In the genomic region with DNA sequence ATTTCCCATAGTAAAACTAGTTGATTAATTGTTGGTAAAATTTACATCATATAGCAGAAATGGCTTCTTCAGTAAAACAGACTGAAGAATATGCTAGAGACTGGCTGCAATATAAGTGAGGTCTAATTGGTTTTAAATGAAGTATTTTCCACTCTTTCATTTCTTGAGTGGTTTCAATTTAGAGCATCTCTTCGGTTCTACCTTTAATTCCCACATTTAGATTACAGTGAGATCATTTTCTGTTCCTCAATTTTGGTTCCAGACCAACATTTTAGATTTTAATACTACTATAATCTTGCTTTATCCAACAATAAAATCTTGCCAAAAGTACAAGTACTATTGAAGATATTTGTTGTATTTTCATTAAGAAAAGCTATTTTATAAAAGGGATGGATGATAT, we compare ENCODE assay signal across 11 cellular contexts. TPM values are rescaled to one million over a fixed set of nuclear protein-coding genes. Genes with fewer than 3 reads are reported as not detected.
DNase-seq lines count a peak whose midpoint lies in the region; ATAC-seq and TF ChIP-seq lines count a peak whose summit lies in the region.
"Had no signal": no experiment of that assay in that cellular context is flagged by ENCODE, and none has a peak within 500 bp of the region (broad histone marks: within the 10 kb centered on the region; RNA-seq: fewer than 3 reads in every experiment).

No MANE protein-coding gene starts in this region.

- no peak overlapping the region; the same call in 1 of the 2 replicates for H2AFZ ChIP-seq in OCI-LY1 (ENCODE audit: low read length)

- H3K27ac ChIP-seq in OCI-LY1 (ENCODE audit: low read depth, low read length, poor library complexity, severe bottlenecking) (peak overlapping the region; percentile 90), dorsolateral prefrontal cortex (peak overlapping the region in 43 of 59 donors; percentile 3 to 98 (median 94)), mesendoderm (ENCODE audit: low read depth, low read length) (no peak overlapping the region)

- no peak overlapping the region for H2AK5ac ChIP-seq in mesendoderm (ENCODE audit: low read length)

- no peak overlapping the region for H3K23ac ChIP-seq in mesendoderm (ENCODE audit: low read length)

- DNase-seq in GM12864 (ENCODE audit: low read depth) (no peak), dorsolateral prefrontal cortex (no peak), progenitor cell of endocrine pancreas (ENCODE audit: low spot score, unreplicated experiment) (no peak), mesendoderm (no peak), COLO829 (ENCODE audit: low spot score) (no peak)
- DNase-seq: activated CD4-positive, alpha-beta T cell treated with anti-CD3 and anti-CD28 coated beads, Interleukin-2, amount 50 U/mL, for 1 hour; NCI-H187 had no signal

- H3K9me3 ChIP-seq in OCI-LY1 (ENCODE audit: low read length): no peaks in the 10 kb centered on the region
- H3K9me3 ChIP-seq: breast epithelium had no signal

- no peak overlapping the region for H2BK5ac ChIP-seq in mesendoderm (ENCODE audit: low read length)

- H3K27ac Mint-ChIP-seq in progenitor cell of endocrine pancreas: peak overlapping the region; percentile 91

- peaks cover under 1% of the 10 kb centered on the region for H3K79me1 ChIP-seq in mesendoderm (ENCODE audit: low read length)

- H4K8ac ChIP-seq in mesendoderm (ENCODE audit: low read depth, low read length): no peak overlapping the region

- peaks cover 33% of the 10 kb centered on the region for H3K79me2 ChIP-seq in OCI-LY1 (ENCODE audit: insufficient read depth, low read length)
- H3K79me2 ChIP-seq in mesendoderm (ENCODE audit: control insufficient read depth, insufficient read depth, low read length): peaks cover 25% of the 10 kb centered on the region

- H3K4me1 ChIP-seq in OCI-LY1 (ENCODE audit: insufficient read depth, low read length, severe bottlenecking): peaks cover 46% of the 10 kb centered on the region
- H3K4me1 ChIP-seq in mesendoderm (ENCODE audit: control insufficient read depth, low read depth, low read length): no peaks in the 10 kb centered on the region
- H3K4me1 ChIP-seq: breast epithelium had no signal

- H2BK15ac ChIP-seq in mesendoderm (replicated peaks; ENCODE audit: low read depth): no peak overlapping the region

- 0 out of 2 replicates have a peak, but pooled peaks cover 8% of the 10 kb centered on the region for H3F3A ChIP-seq in OCI-LY1 (ENCODE audit: insufficient read depth, low read length)

- H3K4me1 Mint-ChIP-seq in progenitor cell of endocrine pancreas (ENCODE audit: low read depth): peaks cover 17% of the 10 kb centered on the region

- H3K9me2 ChIP-seq in OCI-LY1 (ENCODE audit: low read depth, low read length): no peaks in the 10 kb centered on the region

- H3K4ac ChIP-seq in mesendoderm (ENCODE audit: low read depth, low read length): no peak overlapping the region

- H3K4me2 ChIP-seq in OCI-LY1 (ENCODE audit: low read length) (peak overlapping the region; percentile 69), mesendoderm (ENCODE audit: low read length) (no peak overlapping the region)

- H3K36me3 Mint-ChIP-seq in progenitor cell of endocrine pancreas (ENCODE audit: insufficient read depth): no peaks in the 10 kb centered on the region

- H3K36me3 ChIP-seq in OCI-LY1 (ENCODE audit: insufficient read depth, low read length): no peaks in the 10 kb centered on the region
- H3K36me3 ChIP-seq in mesendoderm (ENCODE audit: control insufficient read depth, insufficient read depth, low read length): no peaks in the 10 kb centered on the region
- H3K36me3 ChIP-seq: breast epithelium had no signal

- H4K20me1 ChIP-seq in OCI-LY1 (ENCODE audit: insufficient read depth, low read length): no peaks in the 10 kb centered on the region

- H3K4me3 ChIP-seq in GM12864 (ENCODE audit: low read depth, low read length) (peak overlapping the region; percentile 93; the same call in 1 of the 2 replicates), OCI-LY1 (ENCODE audit: low read depth, low read length, poor library complexity, severe bottlenecking) (peak overlapping the region; percentile 79), dorsolateral prefrontal cortex (peak overlapping the region in 21 of 59 donors; percentile 70 to 97 (median 89)), mesendoderm (ENCODE audit: low read length) (no peak overlapping the region)

- H3K27me3 Mint-ChIP-seq in progenitor cell of endocrine pancreas: no peaks in the 10 kb centered on the region

- H3K27me3 ChIP-seq in OCI-LY1 (ENCODE audit: insufficient read depth, low read length) (no peaks in the 10 kb centered on the region), dorsolateral prefrontal cortex (no peaks in the 10 kb centered on the region), mesendoderm (ENCODE audit: insufficient read depth, low read length, poor library complexity) (no peaks in the 10 kb centered on the region)
- H3K27me3 ChIP-seq: breast epithelium had no signal

- WGBS in mesendoderm (ENCODE audit: extremely low coverage, insufficient coverage, low lambda C conversion rate): no CpG with 5 or more reads among the region's 1 CpG

- no peak overlapping the region for H3K56ac ChIP-seq in mesendoderm (ENCODE audit: low read length)

- no peaks in the 10 kb centered on the region for H3K9me3 Mint-ChIP-seq in progenitor cell of endocrine pancreas (ENCODE audit: low read depth)

- ATAC-seq in GM19463 (IDR thresholded peaks at IDR 0.05; ENCODE audit: unreplicated experiment) (no peak), HG03095 (IDR thresholded peaks at IDR 0.05; ENCODE audit: unreplicated experiment) (no peak)

- H4K5ac ChIP-seq in mesendoderm (ENCODE audit: low read length): no peak overlapping the region

- peak overlapping the region; percentile 97 for H3K4me3 Mint-ChIP-seq in progenitor cell of endocrine pancreas (ENCODE audit: low read depth)

- H3K9ac ChIP-seq in OCI-LY1 (ENCODE audit: low read length): peak overlapping the region; percentile 83
- no peak overlapping the region for H3K9ac ChIP-seq in mesendoderm (ENCODE audit: low read length)

- H2BK120ac ChIP-seq in mesendoderm (ENCODE audit: low read depth, low read length): no peak overlapping the region

- TF ChIP-seq CTCF in GM12864 (IDR thresholded peaks at IDR 0.05; ENCODE audit: low read depth, low read length, missing control alignments): no peak
- TF ChIP-seq CTCF in OCI-LY1 (IDR thresholded peaks at IDR 0.05; ENCODE audit: low read length): no peak
- TF ChIP-seq CTCF in dorsolateral prefrontal cortex (IDR thresholded peaks at IDR 0.05 in 54 of 56, conservative IDR thresholded peaks at IDR 0.05 in 2 of 56; ENCODE audit: low read depth in 1 of 56, partially characterized antibody in 56 of 56): no peak
- TF ChIP-seq CTCF in progenitor cell of endocrine pancreas (IDR thresholded peaks at IDR 0.05; ENCODE audit: unreplicated experiment): no peak

- intact Hi-C loops in dorsolateral prefrontal cortex (cut with DNase I): loop anchor here (2.0 to 10.0 kb wide), 3 partner anchors 38 to 115 kb away; partner anchors contain the start of gene RUBCN (in 1 of the 2)

- H3K18ac ChIP-seq in mesendoderm (ENCODE audit: low read length): no peak overlapping the region

RNA-seq across cellular contexts. Expression of gene LRCH3, which starts 1.0 kb away (rescaled TPM):
- total RNA-seq in dorsolateral prefrontal cortex (10 to 100 TPM; 42.2 to 98.1 (median 64.6) TPM), progenitor cell of endocrine pancreas (73.3 and 84.3 TPM in 2 replicates)
- polyA plus RNA-seq in mesendoderm (2013, experiment 1 of 2): 28.3 TPM
- polyA plus RNA-seq in mesendoderm (2013, experiment 2 of 2): 26.8 TPM

RNA-seq across cellular contexts. Expression of gene FYTTD1, which starts 40.4 kb away (rescaled TPM):
- 10 to 100 TPM; 31.0 to 60.1 (median 47.7) TPM for total RNA-seq in dorsolateral prefrontal cortex
- total RNA-seq in progenitor cell of endocrine pancreas: 42.3 and 50.8 TPM in 2 replicates
- 38.0 TPM for polyA plus RNA-seq in mesendoderm (2013, experiment 1 of 2)
- polyA plus RNA-seq in mesendoderm (2013, experiment 2 of 2): 38.1 TPM

RNA-seq across cellular contexts. Expression of gene RUBCN, which starts 53.3 kb away (rescaled TPM):
- 100 to 1,000 TPM in 7 of 120 experiments, 10 to 100 TPM in 113; 53.9 to 114 (median 81.9) TPM for total RNA-seq in dorsolateral prefrontal cortex
- total RNA-seq in progenitor cell of endocrine pancreas: 29.0 and 30.4 TPM in 2 replicates
- polyA plus RNA-seq in mesendoderm (2013, experiment 1 of 2): 10.8 TPM
- 11.2 TPM for polyA plus RNA-seq in mesendoderm (2013, experiment 2 of 2)
